In genomic region chr20:50467618-50468373, GRCh38 we compare ENCODE assay signal across 1 cellular context.
TF ChIP-seq lines count a peak whose summit lies in the region.

No MANE protein-coding gene starts in this region.

TF ChIP-seq in HepG2, 621 proteins besides CTCF, POLR2A, EP300 and RAD21 (continued from another document and continues in another):
- TF ChIP-seq USF2 (IDR thresholded peaks at IDR 0.05; ENCODE audit: low read depth, low read length) (peak; percentile 97), USF2 (CRISPR knock-in tag; IDR thresholded peaks at IDR 0.05; ENCODE audit: borderline replicate concordance) (peak; percentile 99; the same call in 1 of the 2 replicates), ARNT2 (CRISPR knock-in tag; IDR thresholded peaks at IDR 0.05; ENCODE audit: low read depth) (no peak), NCOA5 (CRISPR knock-in tag; IDR thresholded peaks at IDR 0.05) (no peak), SMAD9 (CRISPR knock-in tag; IDR thresholded peaks at IDR 0.05) (no peak), ZNF335 (CRISPR knock-in tag; IDR thresholded peaks at IDR 0.05) (0 out of 2 replicates have a peak, but pooled peaks have one; percentile 38), NCOR1 (IDR thresholded peaks at IDR 0.05; ENCODE audit: borderline replicate concordance, low read length) (no peak), REPIN1 (CRISPR knock-in tag; IDR thresholded peaks at IDR 0.05; ENCODE audit: borderline replicate concordance, low read depth) (no peak), POLR2AphosphoS2 (IDR thresholded peaks at IDR 0.05; ENCODE audit: low read depth, low read length) (no peak), ZNF768 (CRISPR knock-in tag; IDR thresholded peaks at IDR 0.05) (no peak), RBM22 (optimal IDR thresholded peaks at IDR 0.05; ENCODE audit: low read length) (no peak), MEIS1 (CRISPR knock-in tag; IDR thresholded peaks at IDR 0.05; ENCODE audit: borderline replicate concordance) (peak; percentile 29; the same call in 1 of the 2 replicates), ZNF576 (CRISPR knock-in tag; IDR thresholded peaks at IDR 0.05) (no peak), ZNF644 (CRISPR knock-in tag; IDR thresholded peaks at IDR 0.05; ENCODE audit: low read depth) (peak; percentile 92), MLX (CRISPR knock-in tag; IDR thresholded peaks at IDR 0.05) (no peak), POGZ (CRISPR knock-in tag; IDR thresholded peaks at IDR 0.05) (peak; percentile 40; the same call in 1 of the 2 replicates), ZMYM3 (CRISPR knock-in tag; IDR thresholded peaks at IDR 0.05) (no peak), SP2 (CRISPR knock-in tag; IDR thresholded peaks at IDR 0.05) (no peak), ATAD3A (CRISPR knock-in tag; IDR thresholded peaks at IDR 0.05) (no peak), DDIT3 (CRISPR knock-in tag; IDR thresholded peaks at IDR 0.05) (no peak), ARID4A (CRISPR knock-in tag; IDR thresholded peaks at IDR 0.05; ENCODE audit: borderline replicate concordance) (no peak; the same call in 1 of the 2 replicates), RBM39 (IDR thresholded peaks at IDR 0.05; ENCODE audit: low read depth, low read length, poor library complexity, severe bottlenecking) (no peak), ELF3 (CRISPR knock-in tag; IDR thresholded peaks at IDR 0.05) (no peak; the same call in 1 of the 2 replicates), SNAPC2 (CRISPR knock-in tag; IDR thresholded peaks at IDR 0.05) (no peak), PAX8 (CRISPR knock-in tag; IDR thresholded peaks at IDR 0.05; ENCODE audit: borderline replicate concordance) (no peak), ATF7-NPFF (CRISPR knock-in tag; IDR thresholded peaks at IDR 0.05; ENCODE audit: low read depth) (no peak), ZNF292 (CRISPR knock-in tag; IDR thresholded peaks at IDR 0.05; ENCODE audit: borderline replicate concordance, low read depth) (no peak), GLI4 (CRISPR knock-in tag; IDR thresholded peaks at IDR 0.05; ENCODE audit: borderline replicate concordance) (no peak), NFE2L1 (CRISPR knock-in tag; IDR thresholded peaks at IDR 0.05; ENCODE audit: borderline replicate concordance) (no peak), CENPX (CRISPR knock-in tag; IDR thresholded peaks at IDR 0.05) (no peak), FOXA1 (IDR thresholded peaks at IDR 0.05) (no peak), FOXA1 (CRISPR knock-in tag; IDR thresholded peaks at IDR 0.05) (peak; percentile 79), TP53 (CRISPR knock-in tag; conservative IDR thresholded peaks at IDR 0.05) (no peak), ZNF547 (CRISPR knock-in tag; IDR thresholded peaks at IDR 0.05) (no peak), ZNF562 (CRISPR knock-in tag; IDR thresholded peaks at IDR 0.05; ENCODE audit: borderline replicate concordance) (no peak), ZNF160 (CRISPR knock-in tag; IDR thresholded peaks at IDR 0.05) (no peak), ZBTB33 (CRISPR knock-in tag; IDR thresholded peaks at IDR 0.05) (no peak), ATF5 (CRISPR knock-in tag; IDR thresholded peaks at IDR 0.05; ENCODE audit: low read depth) (peak; percentile 72; the same call in 1 of the 2 replicates), ZC3H13 (CRISPR knock-in tag; IDR thresholded peaks at IDR 0.05) (no peak), ZNF512 (CRISPR knock-in tag; IDR thresholded peaks at IDR 0.05) (no peak), SMARCE1 (IDR thresholded peaks at IDR 0.05; ENCODE audit: borderline replicate concordance) (no peak), MAF1 (CRISPR knock-in tag; IDR thresholded peaks at IDR 0.05; ENCODE audit: borderline replicate concordance) (no peak), FOXM1 (CRISPR knock-in tag; IDR thresholded peaks at IDR 0.05) (no peak), FOXK1 (CRISPR knock-in tag; IDR thresholded peaks at IDR 0.05; ENCODE audit: borderline replicate concordance, low read depth) (peak; percentile 91), GABPA (IDR thresholded peaks at IDR 0.05; ENCODE audit: low read depth, low read length) (no peak), GABPA (CRISPR knock-in tag; IDR thresholded peaks at IDR 0.05; ENCODE audit: low read depth) (peak; percentile 57; the same call in 1 of the 2 replicates), SATB2 (CRISPR knock-in tag; IDR thresholded peaks at IDR 0.05) (no peak)
- TF ChIP-seq, protein P1, sequence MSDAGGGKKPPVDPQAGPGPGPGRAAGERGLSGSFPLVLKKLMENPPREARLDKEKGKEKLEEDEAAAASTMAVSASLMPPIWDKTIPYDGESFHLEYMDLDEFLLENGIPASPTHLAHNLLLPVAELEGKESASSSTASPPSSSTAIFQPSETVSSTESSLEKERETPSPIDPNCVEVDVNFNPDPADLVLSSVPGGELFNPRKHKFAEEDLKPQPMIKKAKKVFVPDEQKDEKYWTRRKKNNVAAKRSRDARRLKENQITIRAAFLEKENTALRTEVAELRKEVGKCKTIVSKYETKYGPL (CRISPR knock-in tag; IDR thresholded peaks at IDR 0.05): no peak
- TF ChIP-seq, protein P2, sequence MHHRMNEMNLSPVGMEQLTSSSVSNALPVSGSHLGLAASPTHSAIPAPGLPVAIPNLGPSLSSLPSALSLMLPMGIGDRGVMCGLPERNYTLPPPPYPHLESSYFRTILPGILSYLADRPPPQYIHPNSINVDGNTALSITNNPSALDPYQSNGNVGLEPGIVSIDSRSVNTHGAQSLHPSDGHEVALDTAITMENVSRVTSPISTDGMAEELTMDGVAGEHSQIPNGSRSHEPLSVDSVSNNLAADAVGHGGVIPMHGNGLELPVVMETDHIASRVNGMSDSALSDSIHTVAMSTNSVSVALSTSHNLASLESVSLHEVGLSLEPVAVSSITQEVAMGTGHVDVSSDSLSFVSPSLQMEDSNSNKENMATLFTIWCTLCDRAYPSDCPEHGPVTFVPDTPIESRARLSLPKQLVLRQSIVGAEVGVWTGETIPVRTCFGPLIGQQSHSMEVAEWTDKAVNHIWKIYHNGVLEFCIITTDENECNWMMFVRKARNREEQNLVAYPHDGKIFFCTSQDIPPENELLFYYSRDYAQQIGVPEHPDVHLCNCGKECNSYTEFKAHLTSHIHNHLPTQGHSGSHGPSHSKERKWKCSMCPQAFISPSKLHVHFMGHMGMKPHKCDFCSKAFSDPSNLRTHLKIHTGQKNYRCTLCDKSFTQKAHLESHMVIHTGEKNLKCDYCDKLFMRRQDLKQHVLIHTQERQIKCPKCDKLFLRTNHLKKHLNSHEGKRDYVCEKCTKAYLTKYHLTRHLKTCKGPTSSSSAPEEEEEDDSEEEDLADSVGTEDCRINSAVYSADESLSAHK (CRISPR knock-in tag; IDR thresholded peaks at IDR 0.05; ENCODE audit: borderline replicate concordance): no peak
- TF ChIP-seq, protein P3, sequence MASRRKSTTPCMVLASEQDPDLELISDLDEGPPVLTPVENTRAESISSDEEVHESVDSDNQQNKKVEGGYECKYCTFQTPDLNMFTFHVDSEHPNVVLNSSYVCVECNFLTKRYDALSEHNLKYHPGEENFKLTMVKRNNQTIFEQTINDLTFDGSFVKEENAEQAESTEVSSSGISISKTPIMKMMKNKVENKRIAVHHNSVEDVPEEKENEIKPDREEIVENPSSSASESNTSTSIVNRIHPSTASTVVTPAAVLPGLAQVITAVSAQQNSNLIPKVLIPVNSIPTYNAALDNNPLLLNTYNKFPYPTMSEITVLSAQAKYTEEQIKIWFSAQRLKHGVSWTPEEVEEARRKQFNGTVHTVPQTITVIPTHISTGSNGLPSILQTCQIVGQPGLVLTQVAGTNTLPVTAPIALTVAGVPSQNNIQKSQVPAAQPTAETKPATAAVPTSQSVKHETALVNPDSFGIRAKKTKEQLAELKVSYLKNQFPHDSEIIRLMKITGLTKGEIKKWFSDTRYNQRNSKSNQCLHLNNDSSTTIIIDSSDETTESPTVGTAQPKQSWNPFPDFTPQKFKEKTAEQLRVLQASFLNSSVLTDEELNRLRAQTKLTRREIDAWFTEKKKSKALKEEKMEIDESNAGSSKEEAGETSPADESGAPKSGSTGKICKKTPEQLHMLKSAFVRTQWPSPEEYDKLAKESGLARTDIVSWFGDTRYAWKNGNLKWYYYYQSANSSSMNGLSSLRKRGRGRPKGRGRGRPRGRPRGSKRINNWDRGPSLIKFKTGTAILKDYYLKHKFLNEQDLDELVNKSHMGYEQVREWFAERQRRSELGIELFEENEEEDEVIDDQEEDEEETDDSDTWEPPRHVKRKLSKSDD (CRISPR knock-in tag; IDR thresholded peaks at IDR 0.05; ENCODE audit: low read depth): no peak
